In the genomic region with DNA sequence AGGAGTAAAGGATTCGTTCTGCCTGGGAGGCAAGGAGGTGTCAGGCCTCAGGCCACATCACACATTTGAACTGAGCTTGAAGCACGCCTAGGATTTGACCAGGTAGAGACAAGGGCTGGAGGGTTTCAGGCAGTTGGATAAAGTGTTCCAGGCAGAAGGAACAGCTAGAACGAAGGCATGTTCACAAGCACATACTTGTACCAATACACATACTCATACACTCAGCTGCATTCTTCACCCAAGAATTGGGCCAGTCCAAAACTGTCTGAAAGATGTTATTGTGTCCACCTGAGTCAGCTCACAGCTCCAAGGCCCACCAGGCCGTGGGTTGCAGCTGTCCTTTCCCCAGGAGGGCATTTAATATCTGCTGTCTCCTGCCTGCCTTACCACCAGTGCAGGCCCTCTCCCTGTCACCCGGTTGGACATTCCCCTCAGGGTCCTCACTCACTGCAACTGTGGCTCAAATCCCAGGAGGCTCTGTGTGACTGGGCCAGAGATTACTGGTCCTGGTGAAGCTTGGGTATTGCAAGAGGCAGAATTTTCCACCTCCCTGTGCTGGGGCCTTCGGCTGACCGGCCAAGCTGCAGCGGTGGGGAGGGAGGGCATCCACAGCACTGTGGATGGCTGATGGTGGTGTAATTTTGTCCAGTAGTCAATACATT, we compare ENCODE assay signal across 1 cellular context.
TF ChIP-seq lines count a peak whose summit lies in the region.

No MANE protein-coding gene starts in this region.

TF ChIP-seq in HCT116, 20 proteins besides CTCF, POLR2A, EP300 and RAD21 (continued from another document):
- TF ChIP-seq, protein P1, sequence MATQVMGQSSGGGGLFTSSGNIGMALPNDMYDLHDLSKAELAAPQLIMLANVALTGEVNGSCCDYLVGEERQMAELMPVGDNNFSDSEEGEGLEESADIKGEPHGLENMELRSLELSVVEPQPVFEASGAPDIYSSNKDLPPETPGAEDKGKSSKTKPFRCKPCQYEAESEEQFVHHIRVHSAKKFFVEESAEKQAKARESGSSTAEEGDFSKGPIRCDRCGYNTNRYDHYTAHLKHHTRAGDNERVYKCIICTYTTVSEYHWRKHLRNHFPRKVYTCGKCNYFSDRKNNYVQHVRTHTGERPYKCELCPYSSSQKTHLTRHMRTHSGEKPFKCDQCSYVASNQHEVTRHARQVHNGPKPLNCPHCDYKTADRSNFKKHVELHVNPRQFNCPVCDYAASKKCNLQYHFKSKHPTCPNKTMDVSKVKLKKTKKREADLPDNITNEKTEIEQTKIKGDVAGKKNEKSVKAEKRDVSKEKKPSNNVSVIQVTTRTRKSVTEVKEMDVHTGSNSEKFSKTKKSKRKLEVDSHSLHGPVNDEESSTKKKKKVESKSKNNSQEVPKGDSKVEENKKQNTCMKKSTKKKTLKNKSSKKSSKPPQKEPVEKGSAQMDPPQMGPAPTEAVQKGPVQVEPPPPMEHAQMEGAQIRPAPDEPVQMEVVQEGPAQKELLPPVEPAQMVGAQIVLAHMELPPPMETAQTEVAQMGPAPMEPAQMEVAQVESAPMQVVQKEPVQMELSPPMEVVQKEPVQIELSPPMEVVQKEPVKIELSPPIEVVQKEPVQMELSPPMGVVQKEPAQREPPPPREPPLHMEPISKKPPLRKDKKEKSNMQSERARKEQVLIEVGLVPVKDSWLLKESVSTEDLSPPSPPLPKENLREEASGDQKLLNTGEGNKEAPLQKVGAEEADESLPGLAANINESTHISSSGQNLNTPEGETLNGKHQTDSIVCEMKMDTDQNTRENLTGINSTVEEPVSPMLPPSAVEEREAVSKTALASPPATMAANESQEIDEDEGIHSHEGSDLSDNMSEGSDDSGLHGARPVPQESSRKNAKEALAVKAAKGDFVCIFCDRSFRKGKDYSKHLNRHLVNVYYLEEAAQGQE (IDR thresholded peaks at IDR 0.05; ENCODE audit: low read depth) = no peak
- TF ChIP-seq POLR2AphosphoS5 (IDR thresholded peaks at IDR 0.05; ENCODE audit: low read depth, low read length) = no peak
- no peak for TF ChIP-seq EZH2 (IDR thresholded peaks at IDR 0.05)
- TF ChIP-seq ELF1 (IDR thresholded peaks at IDR 0.05; ENCODE audit: borderline replicate concordance, low read depth) = no peak
TF ChIP-seq in HCT116: peak in this region for 0.
